ENCODE assay signal across 11 cellular contexts in genomic region chr14:36647417-36647826, GRCh38. TPM values are rescaled to one million over a fixed set of nuclear protein-coding genes. Genes with fewer than 3 reads are reported as not detected.
DNase-seq lines count a peak whose midpoint lies in the region; ATAC-seq and TF ChIP-seq lines count a peak whose summit lies in the region.
"Had no signal": no experiment of that assay in that cellular context is flagged by ENCODE, and none has a peak within 500 bp of the region (broad histone marks: within the 10 kb centered on the region; RNA-seq: fewer than 3 reads in every experiment).

No MANE protein-coding gene starts in this region.

- H3K27me3 ChIP-seq in heart left ventricle (peaks cover 36 to 97% (median 74%) of the 10 kb centered on the region in 9 donors), esophagus squamous epithelium (peaks cover 0 to 90% (median 4%) of the 10 kb centered on the region in 4 donors), upper lobe of right lung (peaks cover 77% of the 10 kb centered on the region)

- no peak for TF ChIP-seq CTCF in heart left ventricle (IDR thresholded peaks at IDR 0.05)
- no peak for TF ChIP-seq CTCF in esophagus squamous epithelium (IDR thresholded peaks at IDR 0.05)
- TF ChIP-seq CTCF in neural crest cell (conservative IDR thresholded peaks at IDR 0.05), result no peak
- TF ChIP-seq CTCF in upper lobe of right lung (IDR thresholded peaks at IDR 0.05), result no peak

- WGBS in heart left ventricle, 4 donors, result 0 to 2% (median 1%) methylated on average over 13 to 34 of the region's 34 CpGs
- no CpG with 5 or more reads among the region's 34 CpGs for WGBS in esophagus squamous epithelium, 2 donors

- DNase-seq in heart left ventricle (no peak), Right ventricle myocardium superior (no peak), esophagus squamous epithelium (lab: John Stamatoyannopoulos, UW) (no peak), neural crest cell (ENCODE audit: low read depth, low spot score) (no peak), upper lobe of right lung (no peak), NOMO-1 treated with dmso at 0.1 percent for 144 hours (lab: John Stamatoyannopoulos, UW; ENCODE audit: unreplicated experiment) (no peak), HK-2 (ENCODE audit: unreplicated experiment) (no peak), pons (ENCODE audit: low spot score) (no peak)
- DNase-seq: ACHN; activated CD4-positive, alpha-beta T cell treated with anti-CD3 and anti-CD28 coated beads, Interleukin-2, amount 10 ng/mL, durations not matched to agents 24 days and 14 days; OCI-M1 had no signal

- ATAC-seq in heart left ventricle, result peak in 1 of 4 donors; percentile 41
- ATAC-seq in Right ventricle myocardium superior (ENCODE audit: poor library complexity), result no peak
- ATAC-seq in upper lobe of right lung, result peak; percentile 34

- no peaks in the 10 kb centered on the region for H3K36me3 ChIP-seq in heart left ventricle
- H3K36me3 ChIP-seq in esophagus squamous epithelium, result no peaks in the 10 kb centered on the region
- no peaks in the 10 kb centered on the region for H3K36me3 ChIP-seq in upper lobe of right lung

- H3K36me3 Mint-ChIP-seq in neural crest cell (ENCODE audit: low read depth), result no peaks in the 10 kb centered on the region

- no peak overlapping the region for H3K27ac Mint-ChIP-seq in neural crest cell (ENCODE audit: unreplicated experiment)
- H3K27ac Mint-ChIP-seq: activated CD4-positive, alpha-beta T cell treated with anti-CD3 and anti-CD28 coated beads, Interleukin-2, amount 10 ng/mL, durations not matched to agents 24 days and 14 days had no signal

- no peak for TF ChIP-seq POLR2A in heart left ventricle (IDR thresholded peaks at IDR 0.05)
- TF ChIP-seq POLR2A in esophagus squamous epithelium (IDR thresholded peaks at IDR 0.05), result no peak

- H3K27me3 Mint-ChIP-seq in neural crest cell (ENCODE audit: low read depth), result peaks cover 97% of the 10 kb centered on the region

- H3K27ac ChIP-seq in heart left ventricle, result no peak overlapping the region
- peak overlapping the region; percentile 63 to 94 (median 82) for H3K27ac ChIP-seq in esophagus squamous epithelium
- no peak overlapping the region for H3K27ac ChIP-seq in upper lobe of right lung

- H3K4me1 ChIP-seq in heart left ventricle, result peaks cover 0 to 19% (median 13%) of the 10 kb centered on the region in 12 donors
- H3K4me1 ChIP-seq in esophagus squamous epithelium, result peaks cover 8 to 42% (median 10%) of the 10 kb centered on the region in 3 donors
- H3K4me1 ChIP-seq in upper lobe of right lung, result peaks cover 11% of the 10 kb centered on the region

- H3K9me3 ChIP-seq in heart left ventricle, result no peaks in the 10 kb centered on the region
- no peaks in the 10 kb centered on the region for H3K9me3 ChIP-seq in esophagus squamous epithelium
- no peaks in the 10 kb centered on the region for H3K9me3 ChIP-seq in upper lobe of right lung

- H3K9me3 Mint-ChIP-seq in neural crest cell, result no peaks in the 10 kb centered on the region
- H3K9me3 Mint-ChIP-seq: activated CD4-positive, alpha-beta T cell treated with anti-CD3 and anti-CD28 coated beads, Interleukin-2, amount 10 ng/mL, durations not matched to agents 24 days and 14 days had no signal

- H3K4me1 Mint-ChIP-seq in neural crest cell, result peaks cover 13% of the 10 kb centered on the region
- H3K4me1 Mint-ChIP-seq: activated CD4-positive, alpha-beta T cell treated with anti-CD3 and anti-CD28 coated beads, Interleukin-2, amount 10 ng/mL, durations not matched to agents 24 days and 14 days had no signal

- H3K4me3 ChIP-seq in heart left ventricle, result peak overlapping the region in 11 of 12 donors; percentile 11 to 42 (median 32)
- H3K4me3 ChIP-seq in esophagus squamous epithelium, result peak overlapping the region; percentile 52 to 66 (median 62)
- peak overlapping the region; percentile 37 for H3K4me3 ChIP-seq in upper lobe of right lung

- peak overlapping the region; percentile 61 for H3K4me3 Mint-ChIP-seq in neural crest cell
- H3K4me3 Mint-ChIP-seq: activated CD4-positive, alpha-beta T cell treated with anti-CD3 and anti-CD28 coated beads, Interleukin-2, amount 10 ng/mL, durations not matched to agents 24 days and 14 days had no signal

- intact Hi-C loops in heart left ventricle (cut with DNase I), result loop anchor here in 6 of 10 donors (5.0 to 10.0 kb wide), 4 partner anchors 295 to 507 kb away; no protein-coding TSS in a partner anchor
- intact Hi-C loops in Right ventricle myocardium superior (cut with DNase I), result loop anchor here (5.0 kb wide), 1 partner anchor 295 kb away; no protein-coding TSS in a partner anchor
- intact Hi-C loops in esophagus squamous epithelium (cut with DNase I), result no loop called here
- intact Hi-C loops in upper lobe of right lung (cut with DNase I), result no loop called here

RNA-seq across cellular contexts. Expression of gene PAX9, which starts 14.2 kb away (rescaled TPM):
- total RNA-seq in heart left ventricle, result not detected
- polyA plus RNA-seq in heart left ventricle, result not detected
- total RNA-seq in Right ventricle myocardium superior, result not detected
- 100 to 1,000 TPM in 2 of 4 donors, 10 to 100 TPM in 2; 70.1 to 152 (median 100) TPM for total RNA-seq in esophagus squamous epithelium
- not detected in 2 replicates for total RNA-seq in neural crest cell
- 0.78 TPM for total RNA-seq in upper lobe of right lung
- total RNA-seq: activated CD4-positive, alpha-beta T cell treated with anti-CD3 and anti-CD28 coated beads, Interleukin-2, amount 10 ng/mL, durations not matched to agents 24 days and 14 days had no signal

Comparison
In these comparisons a context has a peak if more than half of its experiments do, and no peak if none do; other contexts are left out.
1. H3K27ac ChIP-seq: peak in esophagus squamous epithelium (4 of 4); none in heart left ventricle (0 of 12) and upper lobe of right lung (single experiment).
2. RNA of gene PAX9, which starts 14.2 kb away (total RNA-seq): 70.1 to 152 TPM in esophagus squamous epithelium; 0.78 TPM in upper lobe of right lung (single experiment), not detected in heart left ventricle, not detected in Right ventricle myocardium superior (single experiment) and not detected in neural crest cell; every median in the first group is over 10 times any median in the second.
3. intact Hi-C loops: an anchor here in heart left ventricle (5.0 to 10.0 kb wide) and Right ventricle myocardium superior (5.0 kb wide); none called in esophagus squamous epithelium and upper lobe of right lung.
4. Peak in every context shown above with its lines, with median percentiles within 50 percentile points of each other: H3K4me3 ChIP-seq.